20 cellular contexts compared by ENCODE assay signal in the genomic region with DNA sequence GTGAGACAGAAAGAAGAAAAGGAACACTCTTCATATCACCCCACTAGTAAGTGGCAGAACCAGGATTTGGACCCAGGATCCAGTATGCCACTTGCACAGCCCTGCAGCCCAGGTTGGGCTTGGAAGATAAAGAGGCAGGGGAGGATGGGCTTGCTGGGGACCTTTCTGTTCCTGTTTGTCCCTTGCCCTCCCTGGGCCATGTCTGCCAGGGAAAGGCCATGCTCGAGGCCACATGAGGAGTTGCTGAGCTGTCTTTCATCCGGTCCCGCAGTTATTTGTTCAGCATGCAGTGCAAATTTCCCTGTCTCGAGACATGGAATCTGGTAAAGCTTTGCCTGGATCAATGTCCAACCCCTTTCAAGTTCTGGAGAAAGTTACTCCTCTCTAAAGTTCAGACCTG.
"Had no signal": no experiment of that assay in that cellular context is flagged by ENCODE, and none has a peak within 500 bp of the region (broad histone marks: within the 10 kb centered on the region; RNA-seq: fewer than 3 reads in every experiment).

No MANE protein-coding gene starts in this region.

- H3K27me3 ChIP-seq: Peyer's patch, SJSA1 had no signal

- H3K27ac ChIP-seq: Peyer's patch, RWPE1, SJSA1 had no signal

- H3K36me3 ChIP-seq: Peyer's patch, SJSA1 had no signal

- FAIRE-seq: bronchial epithelial cell had no signal

- ATAC-seq: activated CD8-positive, alpha-beta memory T cell treated with anti-CD3 and anti-CD28 coated beads, Interleukin-2, amount 10 ng/mL, durations not matched to agents 7 days and 5 days; activated CD8-positive, alpha-beta T cell treated with anti-CD3 and anti-CD28 coated beads, Interleukin-2, amount 10 ng/mL, durations not matched to agents 7 days and 5 days; WTC11 had no signal

- DNase-seq: activated CD4-positive, alpha-beta T cell treated with anti-CD3 and anti-CD28 coated beads for 48 hours; activated CD4-positive, alpha-beta T cell treated with anti-CD3 and anti-CD28 coated beads, Interleukin-2, amount 50 U/mL, for 4 hours; activated CD4-positive, CD25-positive, alpha-beta regulatory T cell treated with anti-CD3 and anti-CD28 coated beads, Interleukin-2, amount 50 U/mL, for 72 hours; activated CD8-positive, alpha-beta memory T cell treated with anti-CD3 and anti-CD28 coated beads, Interleukin-2, amount 10 ng/mL, durations not matched to agents 7 days and 5 days; activated CD8-positive, alpha-beta T cell treated with anti-CD3 and anti-CD28 coated beads, Interleukin-2, amount 10 ng/mL, durations not matched to agents 7 days and 5 days; activated effector memory CD4-positive, alpha-beta T cell treated with Interleukin-2 at 50 U/mL for 16 hours; activated naive CD4-positive, alpha-beta T cell; activated T-cell treated with anti-CD3 and anti-CD28 coated beads, Interleukin-2, amount 50 U/mL, for 24 hours; aorta; Karpas-422; MM.1S; NCI-H1436; NCI-H1694 treated with DMSO at 0.1 percent for 48 hours; NCI-H2081 treated with DMSO at 0.1 percent for 48 hours; Peyer's patch; SW 1271 had no signal

- H3K9me3 ChIP-seq: Peyer's patch, SJSA1 had no signal

- H3K4me1 ChIP-seq: Peyer's patch, SJSA1 had no signal

- H3K4me3 ChIP-seq: Peyer's patch, SJSA1 had no signal
